Comparison of ENCODE assay signal across 1 cellular context in the genomic region with DNA sequence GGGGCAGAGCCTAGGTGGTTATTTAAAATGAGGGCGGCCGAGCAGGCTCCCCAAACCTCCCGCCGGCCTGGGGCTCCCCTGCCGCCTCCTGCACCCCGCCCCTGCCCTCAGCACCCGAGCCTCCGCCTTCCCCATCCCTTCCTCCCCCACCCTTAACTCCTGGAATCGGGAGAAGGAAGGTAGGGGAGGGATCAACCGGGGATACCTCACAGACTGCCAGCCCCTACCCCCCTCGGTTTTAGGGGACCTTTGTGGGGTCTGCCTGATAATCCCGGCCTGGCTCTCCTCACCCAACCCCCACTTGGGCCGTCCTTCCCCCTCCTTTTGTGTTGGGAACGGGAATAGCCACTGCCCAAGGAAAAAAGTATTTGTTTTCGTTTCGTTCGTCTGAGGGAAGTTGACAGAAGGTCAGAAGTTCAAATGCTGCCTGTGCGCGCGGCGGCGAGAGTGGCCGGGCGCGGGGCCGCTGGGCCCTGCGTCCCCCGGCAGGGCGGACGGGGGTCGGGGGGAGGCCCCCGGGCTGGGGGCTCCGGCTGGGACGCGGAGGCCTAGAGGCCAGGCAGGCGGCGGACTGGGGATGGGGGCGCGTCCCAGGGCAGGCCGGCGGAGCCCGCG.
TF ChIP-seq lines count a peak whose summit lies in the region.

No MANE protein-coding gene starts in this region.

TF ChIP-seq in SK-N-SH, 30 proteins besides CTCF, POLR2A, EP300 and RAD21 (continued from another document):
- TF ChIP-seq, protein P1, sequence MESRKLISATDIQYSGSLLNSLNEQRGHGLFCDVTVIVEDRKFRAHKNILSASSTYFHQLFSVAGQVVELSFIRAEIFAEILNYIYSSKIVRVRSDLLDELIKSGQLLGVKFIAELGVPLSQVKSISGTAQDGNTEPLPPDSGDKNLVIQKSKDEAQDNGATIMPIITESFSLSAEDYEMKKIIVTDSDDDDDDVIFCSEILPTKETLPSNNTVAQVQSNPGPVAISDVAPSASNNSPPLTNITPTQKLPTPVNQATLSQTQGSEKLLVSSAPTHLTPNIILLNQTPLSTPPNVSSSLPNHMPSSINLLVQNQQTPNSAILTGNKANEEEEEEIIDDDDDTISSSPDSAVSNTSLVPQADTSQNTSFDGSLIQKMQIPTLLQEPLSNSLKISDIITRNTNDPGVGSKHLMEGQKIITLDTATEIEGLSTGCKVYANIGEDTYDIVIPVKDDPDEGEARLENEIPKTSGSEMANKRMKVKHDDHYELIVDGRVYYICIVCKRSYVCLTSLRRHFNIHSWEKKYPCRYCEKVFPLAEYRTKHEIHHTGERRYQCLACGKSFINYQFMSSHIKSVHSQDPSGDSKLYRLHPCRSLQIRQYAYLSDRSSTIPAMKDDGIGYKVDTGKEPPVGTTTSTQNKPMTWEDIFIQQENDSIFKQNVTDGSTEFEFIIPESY (IDR thresholded peaks at IDR 0.05; ENCODE audit: borderline replicate concordance, low read depth): no peak
- no peak for TF ChIP-seq ELF1 (IDR thresholded peaks at IDR 0.05)
- TF ChIP-seq, protein P2, sequence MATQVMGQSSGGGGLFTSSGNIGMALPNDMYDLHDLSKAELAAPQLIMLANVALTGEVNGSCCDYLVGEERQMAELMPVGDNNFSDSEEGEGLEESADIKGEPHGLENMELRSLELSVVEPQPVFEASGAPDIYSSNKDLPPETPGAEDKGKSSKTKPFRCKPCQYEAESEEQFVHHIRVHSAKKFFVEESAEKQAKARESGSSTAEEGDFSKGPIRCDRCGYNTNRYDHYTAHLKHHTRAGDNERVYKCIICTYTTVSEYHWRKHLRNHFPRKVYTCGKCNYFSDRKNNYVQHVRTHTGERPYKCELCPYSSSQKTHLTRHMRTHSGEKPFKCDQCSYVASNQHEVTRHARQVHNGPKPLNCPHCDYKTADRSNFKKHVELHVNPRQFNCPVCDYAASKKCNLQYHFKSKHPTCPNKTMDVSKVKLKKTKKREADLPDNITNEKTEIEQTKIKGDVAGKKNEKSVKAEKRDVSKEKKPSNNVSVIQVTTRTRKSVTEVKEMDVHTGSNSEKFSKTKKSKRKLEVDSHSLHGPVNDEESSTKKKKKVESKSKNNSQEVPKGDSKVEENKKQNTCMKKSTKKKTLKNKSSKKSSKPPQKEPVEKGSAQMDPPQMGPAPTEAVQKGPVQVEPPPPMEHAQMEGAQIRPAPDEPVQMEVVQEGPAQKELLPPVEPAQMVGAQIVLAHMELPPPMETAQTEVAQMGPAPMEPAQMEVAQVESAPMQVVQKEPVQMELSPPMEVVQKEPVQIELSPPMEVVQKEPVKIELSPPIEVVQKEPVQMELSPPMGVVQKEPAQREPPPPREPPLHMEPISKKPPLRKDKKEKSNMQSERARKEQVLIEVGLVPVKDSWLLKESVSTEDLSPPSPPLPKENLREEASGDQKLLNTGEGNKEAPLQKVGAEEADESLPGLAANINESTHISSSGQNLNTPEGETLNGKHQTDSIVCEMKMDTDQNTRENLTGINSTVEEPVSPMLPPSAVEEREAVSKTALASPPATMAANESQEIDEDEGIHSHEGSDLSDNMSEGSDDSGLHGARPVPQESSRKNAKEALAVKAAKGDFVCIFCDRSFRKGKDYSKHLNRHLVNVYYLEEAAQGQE (IDR thresholded peaks at IDR 0.05; ENCODE audit: low read depth, low read length): no peak
- TF ChIP-seq NRF1 (IDR thresholded peaks at IDR 0.05; ENCODE audit: low read depth, low read length): no peak
